ENCODE assay signal across 8 cellular contexts in the genomic region with DNA sequence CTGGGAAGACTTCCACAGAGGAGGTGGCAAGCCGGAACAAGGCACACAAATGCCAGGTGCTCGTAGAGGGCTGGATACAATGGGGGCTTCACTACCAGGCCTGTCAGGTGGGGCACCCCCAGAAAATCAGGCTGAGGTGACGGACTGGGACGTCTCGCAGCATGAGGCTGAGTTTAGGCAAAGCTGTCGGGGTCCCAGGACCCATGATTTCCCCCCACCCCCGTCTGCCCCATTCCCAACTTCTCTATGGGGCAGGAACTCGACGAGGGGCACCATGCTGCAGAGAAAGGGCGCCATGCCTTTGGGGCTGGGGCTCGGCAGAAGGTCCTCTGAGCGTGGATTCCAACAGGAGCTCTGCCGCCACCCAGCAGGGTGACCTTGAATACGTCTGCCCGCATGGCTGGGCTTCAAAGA.
DNase-seq lines count a peak whose midpoint lies in the region; ATAC-seq and TF ChIP-seq lines count a peak whose summit lies in the region.

No MANE protein-coding gene starts in this region.

- POLR2A ChIA-PET in HEK293T (lab: Yijun Ruan, JAX): interaction anchor here (0.6 to 1.6 kb wide), 5 partner anchors 10 to 107 kb away, joined by 3 to 6 read pairs (median 5); no protein-coding TSS in a partner anchor

- H3K9me3 Mint-ChIP-seq in activated naive CD4-positive, alpha-beta T cell treated with anti-CD3 and anti-CD28 coated beads, Interleukin-2, amount 50 U/mL, for 24 hours: no peaks in the 10 kb centered on the region

- no peak for DNase-seq in activated naive CD4-positive, alpha-beta T cell treated with Interleukin-2 at 50 U/mL for 16 hours
- DNase-seq in ascending aorta (ENCODE audit: low spot score in 2 of 2) (no peak), lower lobe of right lung (no peak), tibial artery (no peak), retina (no peak), HEK293T (ENCODE audit: extremely low spot score) (no peak)

- H3K36me3 ChIP-seq in ascending aorta (no peaks in the 10 kb centered on the region), lower lobe of right lung (no peaks in the 10 kb centered on the region), tibial artery (no peaks in the 10 kb centered on the region)

- H3K36me3 Mint-ChIP-seq in activated naive CD4-positive, alpha-beta T cell treated with anti-CD3 and anti-CD28 coated beads, Interleukin-2, amount 50 U/mL, for 24 hours: no peaks in the 10 kb centered on the region

- H3K4me3 Mint-ChIP-seq in activated naive CD4-positive, alpha-beta T cell treated with anti-CD3 and anti-CD28 coated beads, Interleukin-2, amount 50 U/mL, for 24 hours: peak overlapping the region; percentile 78

- peak overlapping the region; percentile 74 to 86 for H3K27ac ChIP-seq in ascending aorta
- H3K27ac ChIP-seq in lower lobe of right lung: peak overlapping the region; percentile 75
- peak overlapping the region; percentile 69 to 74 for H3K27ac ChIP-seq in tibial artery

- TF ChIP-seq CTCF in ascending aorta (IDR thresholded peaks at IDR 0.05): no peak
- TF ChIP-seq CTCF in lower lobe of right lung (IDR thresholded peaks at IDR 0.05): no peak
- no peak for TF ChIP-seq CTCF in tibial artery (IDR thresholded peaks at IDR 0.05)

- peaks cover 13% of the 10 kb centered on the region for H3K4me1 Mint-ChIP-seq in activated naive CD4-positive, alpha-beta T cell treated with anti-CD3 and anti-CD28 coated beads, Interleukin-2, amount 50 U/mL, for 24 hours

- intact Hi-C loops in ascending aorta (cut with DNase I) (loop anchor here (5.0 to 10.0 kb wide), 2 partner anchors 207 to 1475 kb away; a partner anchor contains a TSS), lower lobe of right lung (cut with DNase I) (no loop called here), tibial artery (cut with DNase I; ENCODE audit: low total_unique reads) (loop anchor here (2.0 to 5.0 kb wide), 2 partner anchors 58 to 65 kb away; no protein-coding TSS in a partner anchor)

- ATAC-seq in lower lobe of right lung (no peak), GM21717 (IDR thresholded peaks at IDR 0.05; ENCODE audit: unreplicated experiment) (no peak)

- no peaks in the 10 kb centered on the region for H3K27me3 ChIP-seq in ascending aorta
- H3K27me3 ChIP-seq in lower lobe of right lung (ENCODE audit: low read depth): no peaks in the 10 kb centered on the region
- no peaks in the 10 kb centered on the region for H3K27me3 ChIP-seq in tibial artery

- CTCF ChIA-PET in HEK293T (lab: Yijun Ruan, JAX): interaction anchor here (0.5 to 0.9 kb wide), 2 partner anchors 63 to 578 kb away, joined by 3 read pairs; no protein-coding TSS in a partner anchor

- no peak overlapping the region for H3K27ac Mint-ChIP-seq in activated naive CD4-positive, alpha-beta T cell treated with anti-CD3 and anti-CD28 coated beads, Interleukin-2, amount 50 U/mL, for 24 hours

- peaks cover 6 to 10% of the 10 kb centered on the region in 2 donors for H3K4me1 ChIP-seq in ascending aorta
- H3K4me1 ChIP-seq in lower lobe of right lung: peaks cover 21% of the 10 kb centered on the region
- peaks cover 0 to 21% (median 14%) of the 10 kb centered on the region in 4 donors for H3K4me1 ChIP-seq in tibial artery

- peak overlapping the region; percentile 53 to 76 for H3K4me3 ChIP-seq in ascending aorta
- peak overlapping the region; percentile 57 for H3K4me3 ChIP-seq in lower lobe of right lung
- H3K4me3 ChIP-seq in tibial artery: peak overlapping the region; percentile 53 to 59

- H3K27me3 Mint-ChIP-seq in activated naive CD4-positive, alpha-beta T cell treated with anti-CD3 and anti-CD28 coated beads, Interleukin-2, amount 50 U/mL, for 24 hours: peaks cover 3% of the 10 kb centered on the region

- H3K9me3 ChIP-seq in ascending aorta: peaks cover 0 to 18% of the 10 kb centered on the region in 2 donors
- no peaks in the 10 kb centered on the region for H3K9me3 ChIP-seq in lower lobe of right lung
- H3K9me3 ChIP-seq in tibial artery: peaks cover 0 to 10% (median 0%) of the 10 kb centered on the region in 3 donors

TF ChIP-seq in HEK293T, 16 proteins besides CTCF, POLR2A, EP300 and RAD21:
- TF ChIP-seq FOXK2 (IDR thresholded peaks at IDR 0.05): no peak
TF ChIP-seq in HEK293T: peak in this region for 0.
